In genomic region chr7:46811529-46811928, GRCh38 we compare ENCODE assay signal across 13 cellular contexts.
DNase-seq lines count a peak whose midpoint lies in the region; ATAC-seq and TF ChIP-seq lines count a peak whose summit lies in the region.
"Had no signal": no experiment of that assay in that cellular context is flagged by ENCODE, and none has a peak within 500 bp of the region (broad histone marks: within the 10 kb centered on the region; RNA-seq: fewer than 3 reads in every experiment).

No MANE protein-coding gene starts in this region.

- H3K4me3 Mint-ChIP-seq in chondrocyte (ENCODE audit: unreplicated experiment), result no peak overlapping the region
- H3K4me3 Mint-ChIP-seq: activated T-helper 1 cell treated with anti-CD3 and anti-CD28 coated beads, Interleukin-12 subunit alpha, Interleukin-12 subunit beta, Interleukin-2, Interleukin-4 antibody, amounts not matched to agents 30 ng/mL and 10 ng/mL and 1 ng/mL, durations not matched to agents 14 hours and 24 hours and 36 hours; T-helper 1 cell treated with Interleukin-12 subunit alpha and Interleukin-12 subunit beta and Interleukin-4 antibody, amounts not matched to agents 30 μg/mL and 1 μg/mL, for 36 hours had no signal

- POLR2A ChIA-PET in A673 (lab: Charles Lee; ENCODE audit: low non-redundant PET), result no interaction called here

- H3K27me3 Mint-ChIP-seq in chondrocyte (ENCODE audit: low read depth), result no peaks in the 10 kb centered on the region

- H3K27me3 ChIP-seq in A673 (replicated peaks; ENCODE audit: insufficient read depth, low read depth, low read length, poor library complexity), result no peaks in the 10 kb centered on the region
- H3K27me3 ChIP-seq: esophagus muscularis mucosa had no signal

- H3K4me1 ChIP-seq in A673 (ENCODE audit: insufficient read depth, low read length, poor library complexity, severe bottlenecking), result peaks cover 3% of the 10 kb centered on the region
- H3K4me1 ChIP-seq: parathyroid adenoma had no signal

- no peak overlapping the region for H3K27ac ChIP-seq in A673 (ENCODE audit: low read depth, low read length, poor library complexity, severe bottlenecking)
- H3K27ac ChIP-seq: esophagus muscularis mucosa, parathyroid adenoma had no signal

- in situ Hi-C loops in G401 (cut with HindIII; ENCODE audit: low sequenced_read_pairs), result no loop called here

- H3K27ac Mint-ChIP-seq in chondrocyte (ENCODE audit: unreplicated experiment), result peak overlapping the region; percentile 42
- H3K27ac Mint-ChIP-seq: activated T-helper 1 cell treated with anti-CD3 and anti-CD28 coated beads, Interleukin-12 subunit alpha, Interleukin-12 subunit beta, Interleukin-2, Interleukin-4 antibody, amounts not matched to agents 30 ng/mL and 10 ng/mL and 1 ng/mL, durations not matched to agents 14 hours and 24 hours and 36 hours; T-helper 1 cell treated with Interleukin-12 subunit alpha and Interleukin-12 subunit beta and Interleukin-4 antibody, amounts not matched to agents 30 μg/mL and 1 μg/mL, for 36 hours had no signal

- CTCF ChIA-PET in A673 (lab: Charles Lee), result no interaction called here

- no peak overlapping the region for H3K4me3 ChIP-seq in A673 (ENCODE audit: low read depth, low read length, poor library complexity, severe bottlenecking)
- H3K4me3 ChIP-seq: esophagus muscularis mucosa had no signal

- H3K4me1 Mint-ChIP-seq in chondrocyte (ENCODE audit: low read depth), result peaks cover 31% of the 10 kb centered on the region

- H3K9me3 Mint-ChIP-seq in chondrocyte (ENCODE audit: low read depth), result no peaks in the 10 kb centered on the region

- DNase-seq in A673 (ENCODE audit: low spot score) (peak; percentile 75), LHCN-M2 (ENCODE audit: low read depth) (peak; percentile 99), chondrocyte (ENCODE audit: low spot score) (no peak), left kidney (ENCODE audit: low read depth, low spot score) (peak; percentile 38), NCI-H2196 (lab: John Stamatoyannopoulos, UW; ENCODE audit: unreplicated experiment) (no peak), G401 (ENCODE audit: low spot score) (no peak), NCI-H1092 (lab: John Stamatoyannopoulos, UW) (no peak)
- DNase-seq: NCI-H1436 had no signal

- BruUV-seq in A673 (replicated peaks; lab: Mats Ljungman, UMichigan), result no TSS peak

- TF ChIP-seq CTCF in A673 (conservative IDR thresholded peaks at IDR 0.05; ENCODE audit: low read depth, low read length) (no peak), chondrocyte (IDR thresholded peaks at IDR 0.05) (no peak)

- H3K36me3 ChIP-seq in A673 (ENCODE audit: insufficient read depth, low read length, poor library complexity, severe bottlenecking), result no peaks in the 10 kb centered on the region
- H3K36me3 ChIP-seq: esophagus muscularis mucosa had no signal

- intact Hi-C loops in A673 (cut with micrococcal nuclease; ENCODE audit: unreplicated experiment), result no loop called here

- no peaks in the 10 kb centered on the region for H3K36me3 Mint-ChIP-seq in chondrocyte (ENCODE audit: low read depth)

- ATAC-seq in GM19452 (IDR thresholded peaks at IDR 0.05; ENCODE audit: unreplicated experiment), result no peak

- no peaks in the 10 kb centered on the region for H3K9me3 ChIP-seq in A673 (ENCODE audit: low read depth, low read length, poor library complexity, severe bottlenecking)

Comparison
In these comparisons a context has a peak if more than half of its experiments do, and no peak if none do; other contexts are left out.
1. DNase-seq: peak in A673 (single experiment), LHCN-M2 (single experiment) and left kidney (single experiment); none in chondrocyte (single experiment), NCI-H2196 (single experiment), G401 (single experiment) and NCI-H1092 (single experiment).